Comparison of ENCODE assay signal across 27 cellular contexts in genomic region chr7:105688617-105689016, GRCh38.
DNase-seq lines count a peak whose midpoint lies in the region; ATAC-seq and TF ChIP-seq lines count a peak whose summit lies in the region.
"Had no signal": no experiment of that assay in that cellular context is flagged by ENCODE, and none has a peak within 500 bp of the region (broad histone marks: within the 10 kb centered on the region; RNA-seq: fewer than 3 reads in every experiment).

No MANE protein-coding gene starts in this region.

- TF ChIP-seq CTCF in WERI-Rb-1 (IDR thresholded peaks at IDR 0.05; ENCODE audit: low read depth, low read length) (no peak), thyroid gland (IDR thresholded peaks at IDR 0.05) (no peak)

- intact Hi-C loops in thyroid gland (cut with DNase I) = no loop called here

- peak overlapping the region; percentile 13 for H3K27ac Mint-ChIP-seq in activated naive CD4-positive, alpha-beta T cell treated with anti-CD3 and anti-CD28 coated beads, Interleukin-2, amount 10 ng/mL, durations not matched to agents 7 days and 5 days
- H3K27ac Mint-ChIP-seq: activated CD4-positive, alpha-beta memory T cell treated with anti-CD3 and anti-CD28 coated beads, Interleukin-2, amount 10 ng/mL, durations not matched to agents 7 days and 5 days; mesothelial cell of epicardium had no signal

- WGBS in mesendoderm (ENCODE audit: extremely low coverage, insufficient coverage, low lambda C conversion rate) = no CpG with 5 or more reads among the region's 5 CpGs
- 64 to 77% methylated on average over 5 of the region's 5 CpGs for WGBS in thyroid gland, 2 donors

- H3K79me2 ChIP-seq in mesendoderm (ENCODE audit: control insufficient read depth, insufficient read depth, low read length) = no peaks in the 10 kb centered on the region
- H3K79me2 ChIP-seq: hepatocyte had no signal

- H2BK120ac ChIP-seq in mesendoderm (ENCODE audit: low read depth, low read length) = no peak overlapping the region

- peaks cover 3% of the 10 kb centered on the region for H3K27me3 Mint-ChIP-seq in activated naive CD4-positive, alpha-beta T cell treated with anti-CD3 and anti-CD28 coated beads, Interleukin-2, amount 10 ng/mL, durations not matched to agents 7 days and 5 days
- H3K27me3 Mint-ChIP-seq: activated CD4-positive, alpha-beta memory T cell treated with anti-CD3 and anti-CD28 coated beads, Interleukin-2, amount 10 ng/mL, durations not matched to agents 7 days and 5 days; dendritic cell treated with granulocyte-macrophage colony-stimulating factor and Interleukin-4, amounts not matched to agents 40 ng/mL and 50 ng/mL, for 4 days had no signal

- no peak overlapping the region for H4K8ac ChIP-seq in mesendoderm (ENCODE audit: low read depth, low read length)

- no peaks in the 10 kb centered on the region for H3K27me3 ChIP-seq in WERI-Rb-1 (ENCODE audit: insufficient read depth, low read depth, severe bottlenecking)
- H3K27me3 ChIP-seq in mesendoderm (ENCODE audit: insufficient read depth, low read length, poor library complexity) = no peaks in the 10 kb centered on the region
- no peaks in the 10 kb centered on the region for H3K27me3 ChIP-seq in thyroid gland
- H3K27me3 ChIP-seq: hepatocyte, ovary, SJCRH30, upper lobe of left lung had no signal

- H3K27ac ChIP-seq in WERI-Rb-1 (peak overlapping the region; percentile 67), mesendoderm (ENCODE audit: low read depth, low read length) (peak overlapping the region; percentile 19), thyroid gland (peak overlapping the region; percentile 52 to 66 (median 54))
- H3K27ac ChIP-seq: hepatocyte, ovary, SJCRH30, upper lobe of left lung had no signal

- peak overlapping the region; percentile 33 for H4K5ac ChIP-seq in mesendoderm (ENCODE audit: low read length)

- peaks cover 6% of the 10 kb centered on the region for H3K36me3 Mint-ChIP-seq in activated naive CD4-positive, alpha-beta T cell treated with anti-CD3 and anti-CD28 coated beads, Interleukin-2, amount 10 ng/mL, durations not matched to agents 7 days and 5 days
- H3K36me3 Mint-ChIP-seq: activated naive CD8-positive, alpha-beta T cell treated with anti-CD3 and anti-CD28 coated beads, Interleukin-2, amount 10 ng/mL, durations not matched to agents 7 days and 5 days had no signal

- H2AK5ac ChIP-seq in mesendoderm (ENCODE audit: low read length) = peak overlapping the region; percentile 73

- peak overlapping the region; percentile 71 for H3K18ac ChIP-seq in mesendoderm (ENCODE audit: low read length)

- H3K4me3 Mint-ChIP-seq in activated naive CD4-positive, alpha-beta T cell treated with anti-CD3 and anti-CD28 coated beads, Interleukin-2, amount 10 ng/mL, durations not matched to agents 7 days and 5 days = no peak overlapping the region
- H3K4me3 Mint-ChIP-seq: activated CD4-positive, alpha-beta memory T cell treated with anti-CD3 and anti-CD28 coated beads, Interleukin-2, amount 10 ng/mL, durations not matched to agents 7 days and 5 days; activated naive CD8-positive, alpha-beta T cell treated with anti-CD3 and anti-CD28 coated beads, Interleukin-2, amount 10 ng/mL, durations not matched to agents 7 days and 5 days; dendritic cell treated with granulocyte-macrophage colony-stimulating factor and Interleukin-4, amounts not matched to agents 40 ng/mL and 50 ng/mL, for 4 days; mesothelial cell of epicardium had no signal

- no peak for DNase-seq in activated naive CD4-positive, alpha-beta T cell treated with anti-CD3 and anti-CD28 coated beads, Interleukin-2, amount 10 ng/mL, durations not matched to agents 7 days and 5 days
- DNase-seq in activated naive CD4-positive, alpha-beta T cell treated with anti-CD3 and anti-CD28 coated beads, Interleukin-2, amount 50 U/mL, for 16 hours = no peak
- DNase-seq in WERI-Rb-1 (no peak), mesendoderm (no peak), thyroid gland (peak; percentile 50 to 62), HCEC 1CT (no peak)
- DNase-seq in activated CD4-positive, alpha-beta T cell treated with anti-CD3 and anti-CD28 coated beads for 4 hours = no peak
- DNase-seq: activated CD4-positive, alpha-beta memory T cell treated with anti-CD3 and anti-CD28 coated beads, Interleukin-2, amount 10 ng/mL, durations not matched to agents 7 days and 5 days; activated CD4-positive, CD25-positive, alpha-beta regulatory T cell treated with anti-CD3 and anti-CD28 coated beads, Interleukin-2, amount 50 U/mL, for 72 hours; activated effector memory CD4-positive, alpha-beta T cell treated with Interleukin-2 at 50 U/mL for 16 hours; activated naive CD8-positive, alpha-beta T cell treated with anti-CD3 and anti-CD28 coated beads, Interleukin-2, amount 10 ng/mL, durations not matched to agents 7 days and 5 days; central memory CD4-positive, alpha-beta T cell; IMR-90; naive B cell; NCI-H2029; ovary; stimulated activated CD4-positive, alpha-beta T cell treated with anti-CD3 and anti-CD28 coated beads, Interleukin-1b, Interleukin-23, amount 100 ng/mL, for 48 hours; stimulated activated CD8-positive, alpha-beta memory T cell treated with anti-CD3 and anti-CD28 coated beads, Interleukin-4, amount 100 ng/mL, for 48 hours; T-helper 1 cell; upper lobe of left lung had no signal

- H3K36me3 ChIP-seq in WERI-Rb-1 (no peaks in the 10 kb centered on the region), mesendoderm (ENCODE audit: control insufficient read depth, insufficient read depth, low read length) (no peaks in the 10 kb centered on the region), thyroid gland (no peaks in the 10 kb centered on the region)
- H3K36me3 ChIP-seq: ovary, SJCRH30, upper lobe of left lung had no signal

- no peak overlapping the region for H3K23ac ChIP-seq in mesendoderm (ENCODE audit: low read length)

- peak overlapping the region; percentile 39 for H3K4ac ChIP-seq in mesendoderm (ENCODE audit: low read depth, low read length)

- no peaks in the 10 kb centered on the region for H3K9me3 Mint-ChIP-seq in activated naive CD4-positive, alpha-beta T cell treated with anti-CD3 and anti-CD28 coated beads, Interleukin-2, amount 10 ng/mL, durations not matched to agents 7 days and 5 days
- H3K9me3 Mint-ChIP-seq: activated CD4-positive, alpha-beta memory T cell treated with anti-CD3 and anti-CD28 coated beads, Interleukin-2, amount 10 ng/mL, durations not matched to agents 7 days and 5 days; activated naive CD8-positive, alpha-beta T cell treated with anti-CD3 and anti-CD28 coated beads, Interleukin-2, amount 10 ng/mL, durations not matched to agents 7 days and 5 days; dendritic cell treated with granulocyte-macrophage colony-stimulating factor and Interleukin-4, amounts not matched to agents 40 ng/mL and 50 ng/mL, for 4 days; mesothelial cell of epicardium; naive B cell had no signal

- H2BK15ac ChIP-seq in mesendoderm (replicated peaks; ENCODE audit: low read depth) = no peak overlapping the region

- H3K4me1 ChIP-seq in mesendoderm (ENCODE audit: control insufficient read depth, low read depth, low read length) (peaks cover 22% of the 10 kb centered on the region), thyroid gland (peaks cover 40 to 42% of the 10 kb centered on the region in 2 donors)

- H3K9ac ChIP-seq in mesendoderm (ENCODE audit: low read length) = peak overlapping the region; percentile 64

- H3K9me3 ChIP-seq in WERI-Rb-1 (ENCODE audit: severe bottlenecking) = no peaks in the 10 kb centered on the region
- no peaks in the 10 kb centered on the region for H3K9me3 ChIP-seq in thyroid gland
- H3K9me3 ChIP-seq: ovary, SJCRH30, upper lobe of left lung had no signal

- ATAC-seq in GM21529 (IDR thresholded peaks at IDR 0.05; ENCODE audit: unreplicated experiment) = no peak
- ATAC-seq: left lobe of liver had no signal

- H3K4me3 ChIP-seq in WERI-Rb-1 (ENCODE audit: low read depth, low read length) = no peak overlapping the region
- H3K4me3 ChIP-seq in mesendoderm (ENCODE audit: low read length) = no peak overlapping the region
- H3K4me3 ChIP-seq in thyroid gland (replicated peaks in 1 of 3) = no peak overlapping the region
- H3K4me3 ChIP-seq: hepatocyte, ovary, SJCRH30, smooth muscle cell, upper lobe of left lung had no signal

- H3K4me2 ChIP-seq in mesendoderm (ENCODE audit: low read length) = no peak overlapping the region
- H3K4me2 ChIP-seq: hepatocyte, smooth muscle cell had no signal

- peaks cover 42% of the 10 kb centered on the region for H3K4me1 Mint-ChIP-seq in activated naive CD4-positive, alpha-beta T cell treated with anti-CD3 and anti-CD28 coated beads, Interleukin-2, amount 10 ng/mL, durations not matched to agents 7 days and 5 days

- TF ChIP-seq POLR2A in thyroid gland (IDR thresholded peaks at IDR 0.05) = no peak

- H3K79me1 ChIP-seq in mesendoderm (ENCODE audit: low read length) = no peaks in the 10 kb centered on the region

- H2BK5ac ChIP-seq in mesendoderm (ENCODE audit: low read length) = peak overlapping the region; percentile 87

- H3K56ac ChIP-seq in mesendoderm (ENCODE audit: low read length) = peak overlapping the region; percentile 86

- CTCF ChIA-PET in activated naive CD4-positive, alpha-beta T cell treated with anti-CD3 and anti-CD28 coated beads, Interleukin-2, amount 10 ng/mL, durations not matched to agents 7 days and 5 days (lab: Charles Lee) = interaction anchor here (0.8 to 2.6 kb wide), 7 partner anchors 10 to 354 kb away, joined by 3 to 10 read pairs (median 5); no protein-coding TSS in a partner anchor

Comparison
In these comparisons a context has a peak if more than half of its experiments do, and no peak if none do; other contexts are left out.
1. DNase-seq: peak in thyroid gland (2 of 2); none in activated naive CD4-positive, alpha-beta T cell treated with anti-CD3 and anti-CD28 coated beads, Interleukin-2, amount 10 ng/mL, durations not matched to agents 7 days and 5 days (single experiment), activated naive CD4-positive, alpha-beta T cell treated with anti-CD3 and anti-CD28 coated beads, Interleukin-2, amount 50 U/mL, for 16 hours (single experiment), WERI-Rb-1 (single experiment), mesendoderm (single experiment), activated CD4-positive, alpha-beta T cell treated with anti-CD3 and anti-CD28 coated beads for 4 hours (0 of 2) and HCEC 1CT (single experiment).
2. Peak in every context shown above with its lines, with median percentiles within 50 percentile points of each other: H3K27ac ChIP-seq.